ENCODE assay signal across 34 cellular contexts in genomic region chr10:79604294-79604693, GRCh38. TPM values are rescaled to one million over a fixed set of nuclear protein-coding genes. Genes with fewer than 3 reads are reported as not detected.
"Had no signal": no experiment of that assay in that cellular context is flagged by ENCODE, and none has a peak within 500 bp of the region (broad histone marks: within the 10 kb centered on the region; RNA-seq: fewer than 3 reads in every experiment).

No MANE protein-coding gene starts in this region.

- H3K9me3 ChIP-seq: adrenal gland, body of pancreas had no signal

- H3K27me3 ChIP-seq: adrenal gland, body of pancreas, brain microvascular endothelial cell, breast epithelium had no signal

- H3K36me3 ChIP-seq: adrenal gland, brain microvascular endothelial cell, breast epithelium had no signal

- H3K27ac ChIP-seq: adrenal gland, body of pancreas, brain microvascular endothelial cell, breast epithelium, VCaP had no signal

- H3K4me3 ChIP-seq: adrenal gland, body of pancreas, breast epithelium had no signal

- DNase-seq: activated B cell treated with CpG ODN at 0.5 μM for 24 hours; activated CD4-positive, alpha-beta memory T cell treated with anti-CD3 and anti-CD28 coated beads for 36 hours; activated CD4-positive, alpha-beta T cell treated with anti-CD3 and anti-CD28 coated beads for 4 hours; activated CD4-positive, alpha-beta T cell treated with anti-CD3 and anti-CD28 coated beads, Interleukin-2, amount 10 ng/mL, durations not matched to agents 24 days and 14 days; activated CD4-positive, alpha-beta T cell treated with anti-CD3 and anti-CD28 coated beads, Interleukin-2, amount 50 U/mL, for 1 hour; activated CD4-positive, alpha-beta T cell treated with anti-CD3 and anti-CD28 coated beads, Interleukin-2, amount 50 U/mL, for 4 hours; activated CD4-positive, CD25-positive, alpha-beta regulatory T cell treated with anti-CD3 and anti-CD28 coated beads, Interleukin-2, amount 50 U/mL, for 72 hours; activated CD8-positive, alpha-beta memory T cell treated with anti-CD3 and anti-CD28 coated beads, Interleukin-2, amount 50 U/mL, for 4 hours; activated CD8-positive, alpha-beta T cell treated with anti-CD3 and anti-CD28 coated beads for 36 hours; activated effector memory CD4-positive, alpha-beta T cell treated with anti-CD3 and anti-CD28 coated beads, Interleukin-2, amount 50 U/mL, for 16 hours; activated gamma-delta T cell treated with Interleukin-2 at 50 U/mL for 16 hours; activated naive CD4-positive, alpha-beta T cell; activated naive CD4-positive, alpha-beta T cell treated with anti-CD3 and anti-CD28 coated beads for 36 hours; activated naive CD4-positive, alpha-beta T cell treated with anti-CD3 and anti-CD28 coated beads, Interleukin-2, amount 50 U/mL, for 16 hours; activated naive CD8-positive, alpha-beta T cell treated with anti-CD3 and anti-CD28 coated beads for 36 hours; activated T-cell treated with anti-CD3 and anti-CD28 coated beads for 4 hours; activated T-cell treated with anti-CD3 and anti-CD28 coated beads, Interleukin-2, amount 50 U/mL, for 1 hour; activated T-cell treated with anti-CD3 and anti-CD28 coated beads, Interleukin-2, amount 50 U/mL, for 4 hours; activated T-cell treated with anti-CD3 and anti-CD28 coated beads, Interleukin-2, amount 50 U/mL, for 72 hours; adrenal gland; amniotic stem cell; aorta; body of pancreas; brain microvascular endothelial cell; central memory CD4-positive, alpha-beta T cell; T-helper 2 cell; T-helper 9 cell had no signal

- ATAC-seq: activated CD8-positive, alpha-beta T cell treated with anti-CD3 and anti-CD28 coated beads for 36 hours; activated naive CD4-positive, alpha-beta T cell treated with anti-CD3 and anti-CD28 coated beads, Interleukin-2, amount 50 U/mL, for 72 hours; activated T-cell treated with anti-CD3 and anti-CD28 coated beads, Interleukin-2, amount 50 U/mL, for 4 hours; activated T-cell treated with anti-CD3 and anti-CD28 coated beads, Interleukin-2, amount 50 U/mL, for 72 hours; activated T-helper 17 cell treated with anti-CD3 and anti-CD28 coated beads, Interleukin-2, amount 50 U/mL, for 72 hours; body of pancreas had no signal

- H3K4me1 ChIP-seq: adrenal gland, body of pancreas, breast epithelium had no signal

RNA-seq across cellular contexts. Expression of gene SFTPA1, which starts 6.4 kb away (rescaled TPM):
- total RNA-seq: activated B cell treated with CpG ODN at 0.5 μM for 24 hours; activated CD4-positive, alpha-beta memory T cell treated with anti-CD3 and anti-CD28 coated beads for 36 hours; activated CD4-positive, alpha-beta T cell treated with anti-CD3 and anti-CD28 coated beads, Interleukin-2, amount 10 ng/mL, durations not matched to agents 24 days and 14 days; activated CD8-positive, alpha-beta memory T cell treated with anti-CD3 and anti-CD28 coated beads for 36 hours; activated CD8-positive, alpha-beta T cell treated with anti-CD3 and anti-CD28 coated beads for 36 hours; activated naive CD4-positive, alpha-beta T cell treated with anti-CD3 and anti-CD28 coated beads for 36 hours; activated naive CD4-positive, alpha-beta T cell treated with anti-CD3 and anti-CD28 coated beads, Interleukin-2, amount 50 U/mL, for 72 hours; activated naive CD8-positive, alpha-beta T cell treated with anti-CD3 and anti-CD28 coated beads for 36 hours; activated T-cell treated with anti-CD3 and anti-CD28 coated beads, Interleukin-2, amount 50 U/mL, for 72 hours; activated T-helper 1 cell treated with anti-CD3 and anti-CD28 coated beads, Interleukin-12 subunit alpha, Interleukin-12 subunit beta, Interleukin-2, Interleukin-4 antibody, amounts not matched to agents 30 ng/mL and 10 ng/mL and 1 ng/mL, durations not matched to agents 14 hours and 24 hours and 36 hours; astrocyte; breast epithelium had no signal

RNA-seq across cellular contexts. Expression of gene SFTPA2, which starts 44.1 kb away (rescaled TPM):
- total RNA-seq: activated B cell treated with CpG ODN at 0.5 μM for 24 hours; activated CD4-positive, alpha-beta memory T cell treated with anti-CD3 and anti-CD28 coated beads for 36 hours; activated CD4-positive, alpha-beta T cell treated with anti-CD3 and anti-CD28 coated beads, Interleukin-2, amount 10 ng/mL, durations not matched to agents 24 days and 14 days; activated CD8-positive, alpha-beta memory T cell treated with anti-CD3 and anti-CD28 coated beads for 36 hours; activated CD8-positive, alpha-beta T cell treated with anti-CD3 and anti-CD28 coated beads for 36 hours; activated naive CD4-positive, alpha-beta T cell treated with anti-CD3 and anti-CD28 coated beads for 36 hours; activated naive CD4-positive, alpha-beta T cell treated with anti-CD3 and anti-CD28 coated beads, Interleukin-2, amount 50 U/mL, for 72 hours; activated naive CD8-positive, alpha-beta T cell treated with anti-CD3 and anti-CD28 coated beads for 36 hours; activated T-cell treated with anti-CD3 and anti-CD28 coated beads, Interleukin-2, amount 50 U/mL, for 72 hours; activated T-helper 1 cell treated with anti-CD3 and anti-CD28 coated beads, Interleukin-12 subunit alpha, Interleukin-12 subunit beta, Interleukin-2, Interleukin-4 antibody, amounts not matched to agents 30 ng/mL and 10 ng/mL and 1 ng/mL, durations not matched to agents 14 hours and 24 hours and 36 hours; activated T-helper 17 cell treated with anti-CD3 and anti-CD28 coated beads, Interleukin-2, amount 50 U/mL, for 72 hours; astrocyte had no signal
